17 cellular contexts compared by ENCODE assay signal in the genomic region with DNA sequence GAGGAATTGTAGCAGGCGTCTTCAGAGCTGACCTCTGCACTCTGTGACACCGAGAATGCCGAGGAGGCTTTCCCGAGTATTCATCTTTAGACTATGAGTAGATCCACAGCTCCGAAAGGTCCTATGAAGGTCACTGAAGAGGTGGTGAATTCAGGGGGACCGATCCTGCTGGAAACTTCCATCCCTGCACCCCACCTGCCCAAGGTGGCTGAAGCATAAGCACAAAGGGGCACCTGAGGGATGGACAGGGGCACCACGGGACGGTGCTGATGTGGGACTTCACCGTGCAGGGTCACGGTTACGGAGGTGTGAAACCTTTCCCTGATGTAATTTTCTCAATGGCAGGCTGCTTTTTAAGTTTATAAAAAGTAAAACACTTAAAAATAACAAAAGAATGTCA. TPM values are rescaled to one million over a fixed set of nuclear protein-coding genes. Genes with fewer than 3 reads are reported as not detected.
DNase-seq lines count a peak whose midpoint lies in the region; ATAC-seq and TF ChIP-seq lines count a peak whose summit lies in the region.
"Had no signal": no experiment of that assay in that cellular context is flagged by ENCODE, and none has a peak within 500 bp of the region (broad histone marks: within the 10 kb centered on the region; RNA-seq: fewer than 3 reads in every experiment).

No MANE protein-coding gene starts in this region.

- H3K79me2 ChIP-seq in neural progenitor cell (ENCODE audit: low read depth): peaks cover 3% of the 10 kb centered on the region

- CTCF ChIA-PET in IMR-90 (lab: Yijun Ruan, JAX): interaction anchor here (1.0 to 1.6 kb wide), 2 partner anchors 14 to 36 kb away, joined by 3 to 5 read pairs; a partner anchor contains a TSS
- CTCF ChIA-PET in HEK293T (lab: Yijun Ruan, JAX): interaction anchor here (1.7 kb wide), 1 partner anchor 25 kb away, joined by 4 read pairs; no protein-coding TSS in a partner anchor

- H3K36me3 ChIP-seq in IMR-90 (ENCODE audit: control insufficient read depth, insufficient read depth, low read length): peaks cover 40% of the 10 kb centered on the region
- H3K36me3 ChIP-seq in neural progenitor cell: no peaks in the 10 kb centered on the region
- peaks cover 18 to 26% of the 10 kb centered on the region in 2 donors for H3K36me3 ChIP-seq in prostate gland

- POLR2A ChIA-PET in IMR-90 (lab: Charles Lee; ENCODE audit: unreplicated experiment): no interaction called here
- POLR2A ChIA-PET in HEK293T (lab: Yijun Ruan, JAX): no interaction called here

- H4K5ac ChIP-seq in IMR-90 (ENCODE audit: low read depth, low read length): no peak overlapping the region

- no peak overlapping the region for H2BK15ac ChIP-seq in IMR-90 (ENCODE audit: low read depth, low read length)

- H3K4me2 ChIP-seq in IMR-90 (ENCODE audit: low read depth, low read length): no peak overlapping the region
- no peak overlapping the region for H3K4me2 ChIP-seq in neural progenitor cell
- H3K4me2 ChIP-seq: A549 had no signal

- in situ Hi-C loops in IMR-90 (cut with MboI; ENCODE audit: low sequenced_read_pairs): no loop called here

- peaks cover 52% of the 10 kb centered on the region for H4K20me1 ChIP-seq in IMR-90 (ENCODE audit: insufficient read depth, low read length)
- H4K20me1 ChIP-seq in neural progenitor cell (ENCODE audit: low read depth): peaks cover 37% of the 10 kb centered on the region

- H2BK120ac ChIP-seq in IMR-90 (ENCODE audit: low read depth, low read length): no peak overlapping the region

- 0 out of 2 replicates have a peak overlapping the region, but pooled peaks have one; percentile 20 for H2AK5ac ChIP-seq in IMR-90 (ENCODE audit: low read depth, low read length)

- no peak overlapping the region for H3K4me3 Mint-ChIP-seq in activated T-cell treated with anti-CD3 and anti-CD28 coated beads, Interleukin-2, amount 50 U/mL, for 72 hours
- H3K4me3 Mint-ChIP-seq in neural progenitor cell: no peak overlapping the region

- TF ChIP-seq CTCF in IMR-90 (conservative IDR thresholded peaks at IDR 0.05; ENCODE audit: low read depth, low read length) (no peak), neural progenitor cell (IDR thresholded peaks at IDR 0.05) (no peak), prostate gland (IDR thresholded peaks at IDR 0.05) (no peak)

- no TSS peak for BruUV-seq in IMR-90 (replicated peaks; lab: Mats Ljungman, UMichigan)

- WGBS in IMR-90 (ENCODE audit: extremely low coverage in 2 of 2, insufficient read length in 1 of 2), 2 experiments: 89% methylated on average over 3 of the region's 11 CpGs; no CpG with 5 or more reads in 1 of the 2 experiments
- WGBS in prostate gland: 87% methylated on average over 11 of the region's 11 CpGs

- no peak overlapping the region for H4K8ac ChIP-seq in IMR-90 (ENCODE audit: low read depth in 2 of 2, low read length in 2 of 2)

- intact Hi-C loops in IMR-90 (cut with micrococcal nuclease) (loop anchor here (2.0 kb wide), 2 partner anchors 23 to 35 kb away; no protein-coding TSS in a partner anchor), prostate gland (cut with DNase I) (loop anchor here (5.0 kb wide), 1 partner anchor 105 kb away; a partner anchor contains a TSS)

- H3K9ac ChIP-seq in IMR-90 (ENCODE audit: low read depth, low read length) (no peak overlapping the region), neural progenitor cell (no peak overlapping the region)
- H3K9ac ChIP-seq: KMS-11 had no signal

- H2AK9ac ChIP-seq in IMR-90 (replicated peaks; ENCODE audit: low read depth, low read length, poor library complexity): no peak overlapping the region

- H3K9me3 ChIP-seq in IMR-90 (ENCODE audit: control insufficient read depth, insufficient read depth, low read length) (no peaks in the 10 kb centered on the region), neural progenitor cell (ENCODE audit: low read depth) (no peaks in the 10 kb centered on the region), prostate gland (no peaks in the 10 kb centered on the region)
- H3K9me3 ChIP-seq: A549, MG63, Peyer's patch had no signal

- H3K27ac ChIP-seq in IMR-90 (ENCODE audit: insufficient read depth, low read length) (no peak overlapping the region), neural progenitor cell (peak overlapping the region; percentile 61), prostate gland (no peak overlapping the region)
- H3K27ac ChIP-seq: A549, KMS-11 had no signal

- H3K4me3 ChIP-seq in IMR-90 (ENCODE audit: insufficient read depth, low read depth, low read length) (no peak overlapping the region), neural progenitor cell (no peak overlapping the region), prostate gland (no peak overlapping the region)
- H3K4me3 ChIP-seq: A549, MG63, Peyer's patch had no signal

- no peak overlapping the region for H3K18ac ChIP-seq in IMR-90 (ENCODE audit: low read depth, low read length)

- dilution Hi-C loops in IMR-90 (cut with HindIII; ENCODE audit: low sequenced_read_pairs, unreplicated experiment): no loop called here

- H3K56ac ChIP-seq in IMR-90 (ENCODE audit: extremely low read depth, insufficient read depth, low read length): no peak overlapping the region

- DNase-seq in activated T-cell treated with anti-CD3 and anti-CD28 coated beads, Interleukin-2, amount 50 U/mL, for 72 hours: no peak
- DNase-seq in activated T-cell treated with anti-CD3 and anti-CD28 coated beads, Interleukin-2, amount 50 U/mL, for 1 hour: no peak
- no peak for DNase-seq in IMR-90
- DNase-seq in activated naive CD4-positive, alpha-beta T cell treated with anti-CD3 and anti-CD28 coated beads, Interleukin-2, amount 50 U/mL, for 72 hours (ENCODE audit: low spot score in 2 of 2): no peak
- DNase-seq in neural progenitor cell (ENCODE audit: low spot score): no peak
- no peak for DNase-seq in prostate gland (ENCODE audit: low spot score)
- no peak for DNase-seq in activated gamma-delta T cell treated with Interleukin-2 at 50 U/mL for 16 hours
- no peak for DNase-seq in HEK293T (ENCODE audit: extremely low spot score)
- DNase-seq: MG63, NCI-H1105 treated with DMSO at 0.1 percent for 48 hours, NCI-H187, NCI-H446 treated with DMSO at 0.1 percent for 48 hours, NCI-H748 treated with DMSO at 0.1 percent for 48 hours, Peyer's patch, SHP77 treated with DMSO at 0.1 percent for 48 hours had no signal

- H2AFZ ChIP-seq in IMR-90 (replicated peaks; ENCODE audit: low read length, poor library complexity): no peak overlapping the region
- H2AFZ ChIP-seq in neural progenitor cell (replicated peaks): no peak overlapping the region

- peaks cover 72% of the 10 kb centered on the region for H3K4me1 Mint-ChIP-seq in activated T-cell treated with anti-CD3 and anti-CD28 coated beads, Interleukin-2, amount 50 U/mL, for 72 hours (ENCODE audit: low read depth)
- peaks cover 23% of the 10 kb centered on the region for H3K4me1 Mint-ChIP-seq in neural progenitor cell

- no peak overlapping the region for H3K23ac ChIP-seq in IMR-90 (ENCODE audit: low read depth, low read length)

- no peaks in the 10 kb centered on the region for H3K9me3 Mint-ChIP-seq in activated T-cell treated with anti-CD3 and anti-CD28 coated beads, Interleukin-2, amount 50 U/mL, for 72 hours
- no peaks in the 10 kb centered on the region for H3K9me3 Mint-ChIP-seq in activated naive CD4-positive, alpha-beta T cell treated with anti-CD3 and anti-CD28 coated beads, Interleukin-2, amount 50 U/mL, for 72 hours
- no peaks in the 10 kb centered on the region for H3K9me3 Mint-ChIP-seq in neural progenitor cell

- H3K9me1 ChIP-seq in IMR-90 (ENCODE audit: insufficient read depth, low read length): peaks cover 12% of the 10 kb centered on the region

- no peak overlapping the region for H3K4ac ChIP-seq in IMR-90 (ENCODE audit: low read depth, low read length)

- peak overlapping the region; percentile 57 for H3K27ac Mint-ChIP-seq in activated T-cell treated with anti-CD3 and anti-CD28 coated beads, Interleukin-2, amount 50 U/mL, for 72 hours
- H3K27ac Mint-ChIP-seq in activated naive CD4-positive, alpha-beta T cell treated with anti-CD3 and anti-CD28 coated beads, Interleukin-2, amount 50 U/mL, for 72 hours: peak overlapping the region; percentile 19 to 65
- no peak overlapping the region for H3K27ac Mint-ChIP-seq in neural progenitor cell

- no peak overlapping the region for H3K14ac ChIP-seq in IMR-90 (replicated peaks; ENCODE audit: low read depth, low read length)

- peaks cover 16 to 79% of the 10 kb centered on the region in 2 experiments for H3K79me1 ChIP-seq in IMR-90 (ENCODE audit: low read depth in 1 of 2, low read length in 2 of 2)

- H4K91ac ChIP-seq in IMR-90 (ENCODE audit: insufficient read depth, low read depth, low read length): no peak overlapping the region

- H2BK20ac ChIP-seq in IMR-90 (ENCODE audit: low read depth, low read length): no peak overlapping the region

- TF ChIP-seq POLR2A in IMR-90 (IDR thresholded peaks at IDR 0.05; ENCODE audit: low read depth, low read length): no peak
- TF ChIP-seq POLR2A in prostate gland (IDR thresholded peaks at IDR 0.05): no peak

- H3F3A ChIP-seq in neural progenitor cell (ENCODE audit: low read depth): peaks cover 35% of the 10 kb centered on the region

- no peaks in the 10 kb centered on the region for H3K27me3 Mint-ChIP-seq in activated T-cell treated with anti-CD3 and anti-CD28 coated beads, Interleukin-2, amount 50 U/mL, for 72 hours (ENCODE audit: low read depth)
- H3K27me3 Mint-ChIP-seq in neural progenitor cell (ENCODE audit: insufficient read depth, low read depth): peaks cover 2% of the 10 kb centered on the region

- peaks cover 13 to 31% of the 10 kb centered on the region in 2 donors for H3K36me3 Mint-ChIP-seq in activated T-cell treated with anti-CD3 and anti-CD28 coated beads, Interleukin-2, amount 50 U/mL, for 72 hours (ENCODE audit: insufficient read depth in 2 of 2)
- H3K36me3 Mint-ChIP-seq in activated naive CD4-positive, alpha-beta T cell treated with anti-CD3 and anti-CD28 coated beads, Interleukin-2, amount 50 U/mL, for 72 hours: peaks cover 14 to 26% of the 10 kb centered on the region in 2 donors
- H3K36me3 Mint-ChIP-seq in neural progenitor cell: peaks cover 25% of the 10 kb centered on the region

- ATAC-seq in activated T-cell treated with anti-CD3 and anti-CD28 coated beads, Interleukin-2, amount 50 U/mL, for 72 hours (replicated peaks in 1 of 2): no peak
- no peak for ATAC-seq in IMR-90 (ENCODE audit: low read depth)
- ATAC-seq in activated naive CD4-positive, alpha-beta T cell treated with anti-CD3 and anti-CD28 coated beads, Interleukin-2, amount 50 U/mL, for 72 hours: no peak

- no peak for TF ChIP-seq RAD21 in IMR-90 (IDR thresholded peaks at IDR 0.05; ENCODE audit: low read length)

- no peak overlapping the region for H2BK5ac ChIP-seq in IMR-90 (ENCODE audit: low read depth, low read length, poor library complexity, severe bottlenecking)

- peaks cover 26% of the 10 kb centered on the region for H3K4me1 ChIP-seq in IMR-90 (ENCODE audit: control insufficient read depth, insufficient read depth, low read length)
- H3K4me1 ChIP-seq in neural progenitor cell: peaks cover 17% of the 10 kb centered on the region
- H3K4me1 ChIP-seq in prostate gland (replicated peaks): peaks cover 10% of the 10 kb centered on the region

- H3K27me3 ChIP-seq in IMR-90 (ENCODE audit: control insufficient read depth, insufficient read depth, low read length) (no peaks in the 10 kb centered on the region), neural progenitor cell (no peaks in the 10 kb centered on the region), prostate gland (replicated peaks; ENCODE audit: insufficient read depth) (no peaks in the 10 kb centered on the region)
- H3K27me3 ChIP-seq: MG63, Peyer's patch had no signal

RNA-seq across cellular contexts. Expression of a gene that starts 24.4 kb away (rescaled TPM):
- total RNA-seq in activated T-cell treated with anti-CD3 and anti-CD28 coated beads, Interleukin-2, amount 50 U/mL, for 72 hours: 10 to 100 TPM; 50.0 TPM
- total RNA-seq in IMR-90 (2012; rRNA removed) (28.1 and 38.3 TPM in 2 replicates), neural progenitor cell (ENCODE audit: low replicate concordance) (64.5 and 68.5 TPM in 2 replicates), prostate gland (10 to 100 TPM; 68.5 to 75.9 TPM)
- 17.5 and 21.8 TPM in 2 replicates for polyA plus RNA-seq in IMR-90 (2012; rRNA removed)
- 10.8 and 13.3 TPM in 2 replicates for polyA plus RNA-seq in IMR-90 (2012; cell fraction: cytosol; rRNA removed)
- polyA plus RNA-seq in IMR-90 (2012; cell fraction: nucleus; rRNA removed; ENCODE audit: low replicate concordance): 47.1 and 74.1 TPM in 2 replicates
- total RNA-seq in activated naive CD4-positive, alpha-beta T cell treated with anti-CD3 and anti-CD28 coated beads, Interleukin-2, amount 50 U/mL, for 72 hours: 10 to 100 TPM; 40.1 to 52.7 TPM

RNA-seq across cellular contexts. Expression of a gene that starts 36.1 kb away (rescaled TPM):
- 10 to 100 TPM; 36.0 to 47.2 TPM for total RNA-seq in activated T-cell treated with anti-CD3 and anti-CD28 coated beads, Interleukin-2, amount 50 U/mL, for 72 hours
- total RNA-seq in IMR-90 (2012; rRNA removed) (33.9 and 36.4 TPM in 2 replicates), neural progenitor cell (ENCODE audit: low replicate concordance) (48.7 and 50.0 TPM in 2 replicates), prostate gland (10 to 100 TPM; 38.7 to 42.7 TPM)
- polyA plus RNA-seq in IMR-90 (2012; rRNA removed): 18.8 and 21.5 TPM in 2 replicates
- polyA plus RNA-seq in IMR-90 (2012; cell fraction: cytosol; rRNA removed): 13.8 and 15.1 TPM in 2 replicates
- 13.2 and 19.6 TPM in 2 replicates for polyA plus RNA-seq in IMR-90 (2012; cell fraction: nucleus; rRNA removed; ENCODE audit: low replicate concordance)
- total RNA-seq in activated naive CD4-positive, alpha-beta T cell treated with anti-CD3 and anti-CD28 coated beads, Interleukin-2, amount 50 U/mL, for 72 hours: 10 to 100 TPM; 39.7 to 47.3 TPM

RNA-seq across cellular contexts. Expression of a gene that starts 40.3 kb away (rescaled TPM):
- 1 to 10 TPM; 4.4 to 4.9 TPM for total RNA-seq in activated T-cell treated with anti-CD3 and anti-CD28 coated beads, Interleukin-2, amount 50 U/mL, for 72 hours
- total RNA-seq in IMR-90 (2012; rRNA removed) (8.2 and 8.3 TPM in 2 replicates), neural progenitor cell (ENCODE audit: low replicate concordance) (29.1 and 36.3 TPM in 2 replicates), prostate gland (10 to 100 TPM in 1 of 2 donors, 1 to 10 TPM in 1; 7.1 to 24.8 TPM)
- polyA plus RNA-seq in IMR-90 (2012; rRNA removed): 5.6 and 6.0 TPM in 2 replicates
- polyA plus RNA-seq in IMR-90 (2012; cell fraction: cytosol; rRNA removed): 2.6 and 3.6 TPM in 2 replicates
- polyA plus RNA-seq in IMR-90 (2012; cell fraction: nucleus; rRNA removed; ENCODE audit: low replicate concordance): 2.4 and 9.6 TPM in 2 replicates
- 1 to 10 TPM; 3.5 to 5.7 TPM for total RNA-seq in activated naive CD4-positive, alpha-beta T cell treated with anti-CD3 and anti-CD28 coated beads, Interleukin-2, amount 50 U/mL, for 72 hours

RNA-seq across cellular contexts. Expression of a gene that starts 50.6 kb away (rescaled TPM):
- 10 to 100 TPM; 10.2 to 11.8 TPM for total RNA-seq in activated T-cell treated with anti-CD3 and anti-CD28 coated beads, Interleukin-2, amount 50 U/mL, for 72 hours
- total RNA-seq in IMR-90 (2012; rRNA removed) (1.4 and 2.2 TPM in 2 replicates), neural progenitor cell (ENCODE audit: low replicate concordance) (0.17 and 0.74 TPM in 2 replicates), prostate gland (1 to 10 TPM in 1 of 2 donors, under 1 TPM in 1; 0.41 to 3.5 TPM)
- polyA plus RNA-seq in IMR-90 (2012; rRNA removed): 14.4 and 17.3 TPM in 2 replicates
- 3.7 and 5.8 TPM in 2 replicates for polyA plus RNA-seq in IMR-90 (2012; cell fraction: cytosol; rRNA removed)
- 68.1 and 209 TPM in 2 replicates for polyA plus RNA-seq in IMR-90 (2012; cell fraction: nucleus; rRNA removed; ENCODE audit: low replicate concordance)
- 10 to 100 TPM; 17.5 to 22.0 TPM for total RNA-seq in activated naive CD4-positive, alpha-beta T cell treated with anti-CD3 and anti-CD28 coated beads, Interleukin-2, amount 50 U/mL, for 72 hours
